8 cellular contexts compared by ENCODE assay signal in the genomic region with DNA sequence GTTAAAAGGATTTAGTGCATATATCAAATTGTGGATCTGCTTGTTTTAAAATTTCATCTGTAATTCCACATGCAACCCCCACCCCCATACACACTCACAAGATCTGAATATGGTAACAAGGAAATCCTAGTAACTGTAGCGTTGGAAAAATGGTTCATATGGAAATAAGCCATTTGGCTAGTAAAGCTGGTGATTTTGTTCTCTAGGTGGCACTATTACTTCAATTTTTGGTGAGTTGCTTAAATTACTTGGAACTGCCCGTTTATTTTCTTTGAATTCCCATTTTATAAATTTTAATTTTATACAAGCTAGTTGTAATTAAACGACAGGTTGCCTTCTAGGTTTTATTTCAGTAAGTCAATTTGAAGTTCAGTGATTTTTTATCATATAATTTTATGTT. TPM values are rescaled to one million over a fixed set of nuclear protein-coding genes. Genes with fewer than 3 reads are reported as not detected.
DNase-seq lines count a peak whose midpoint lies in the region; ATAC-seq and TF ChIP-seq lines count a peak whose summit lies in the region.

No MANE protein-coding gene starts in this region.

- TF ChIP-seq CTCF in GM13976 (IDR thresholded peaks at IDR 0.05; ENCODE audit: borderline replicate concordance, control extremely low read depth, extremely low read depth, insufficient read depth, missing control alignments): peak; percentile 28
- TF ChIP-seq CTCF in OCI-LY3 (IDR thresholded peaks at IDR 0.05; ENCODE audit: low read depth, low read length): peak; percentile 81

- H3K79me2 ChIP-seq in OCI-LY3 (ENCODE audit: low read length): no peaks in the 10 kb centered on the region

- peak overlapping the region; percentile 32 for H3K4me2 ChIP-seq in OCI-LY3 (ENCODE audit: low read length)

- ATAC-seq in HG02840 (IDR thresholded peaks at IDR 0.05; ENCODE audit: low FRiP score, unreplicated experiment) (no peak), left colon (no peak), HG02885 (IDR thresholded peaks at IDR 0.05; ENCODE audit: poor library complexity, unreplicated experiment) (no peak)

- no peaks in the 10 kb centered on the region for H3K36me3 ChIP-seq in OCI-LY3 (replicated peaks; ENCODE audit: low read depth, low read length)

- no peaks in the 10 kb centered on the region for H4K20me1 ChIP-seq in OCI-LY3 (ENCODE audit: insufficient read depth, low read length)

- no peaks in the 10 kb centered on the region for H3K9me3 ChIP-seq in OCI-LY3 (ENCODE audit: insufficient read depth, low read length)

- H3K27ac ChIP-seq in OCI-LY3 (ENCODE audit: low read length): no peak overlapping the region

- peaks cover 38% of the 10 kb centered on the region for H3K27me3 ChIP-seq in OCI-LY3 (ENCODE audit: low read depth, low read length)

- no peak overlapping the region for H3K9ac ChIP-seq in OCI-LY3 (ENCODE audit: low read length)

- in situ Hi-C loops in ACHN (cut with HindIII; ENCODE audit: low pct_ligation_motif_present, low pct_unique_long_range_greater_than_20kb, low sequenced_read_pairs) (no loop called here), GM13976 (cut with MboI; ENCODE audit: low sequenced_read_pairs, unreplicated experiment) (loop anchor here (25.0 kb wide), 1 partner anchor 1642 kb away; no protein-coding TSS in a partner anchor)

- DNase-seq in ACHN (peak; percentile 54), GM13976 (ENCODE audit: low spot score) (no peak), fibroblast of gingiva (ENCODE audit: low read depth) (peak; percentile 40), left colon (no peak)
- DNase-seq in stimulated activated CD4-positive, alpha-beta T cell treated with anti-CD3 and anti-CD28 coated beads, Interleukin-4, amount 100 ng/mL, for 4 hours: no peak

- no peak overlapping the region for H2AFZ ChIP-seq in OCI-LY3 (ENCODE audit: low read depth, low read length)

- peaks cover 21% of the 10 kb centered on the region for H3K4me1 ChIP-seq in OCI-LY3 (ENCODE audit: low read length)

- H3K4me3 ChIP-seq in OCI-LY3 (ENCODE audit: low read length): no peak overlapping the region

- intact Hi-C loops in left colon (cut with DNase I, micrococcal nuclease): loop anchor here in 1 of 2 donors (5.0 to 10.0 kb wide), 3 partner anchors 832 to 1640 kb away; no protein-coding TSS in a partner anchor

RNA-seq across cellular contexts. Expression of a gene that starts 5.3 kb away (rescaled TPM):
- total RNA-seq in left colon: under 1 TPM; 0.11 to 0.15 TPM

Comparison
In these comparisons a context has a peak if more than half of its experiments do, and no peak if none do; other contexts are left out.
1. DNase-seq: peak in ACHN (single experiment) and fibroblast of gingiva (single experiment); none in GM13976 (single experiment), stimulated activated CD4-positive, alpha-beta T cell treated with anti-CD3 and anti-CD28 coated beads, Interleukin-4, amount 100 ng/mL, for 4 hours (0 of 2) and left colon (0 of 2).